In genomic region chr17:81295031-81295677, GRCh38 we compare ENCODE assay signal across 8 cellular contexts. TPM values are rescaled to one million over a fixed set of nuclear protein-coding genes. Genes with fewer than 3 reads are reported as not detected.
DNase-seq lines count a peak whose midpoint lies in the region; ATAC-seq and TF ChIP-seq lines count a peak whose summit lies in the region.

SLC38A10 (minus strand) TSS chr17:81295307; CDS start chr17:81294921, 386 bp downstream.

- peaks cover 8 to 23% of the 10 kb centered on the region in 2 donors for H3K4me1 ChIP-seq in mucosa of rectum (ENCODE audit: control insufficient read depth in 2 of 2, insufficient read depth in 2 of 2, low read length in 2 of 2)

- peak within 1 kb of the TSS; percentile 72 to 79 for H3K4me3 ChIP-seq in mucosa of rectum (ENCODE audit: low read length in 2 of 2)

- peak within 1 kb of the TSS; percentile 84 to 92 for H3K9ac ChIP-seq in mucosa of rectum (ENCODE audit: low read depth in 1 of 2, low read length in 2 of 2)

- no peaks in the 10 kb centered on the region for H3K9me3 ChIP-seq in mucosa of rectum (ENCODE audit: control insufficient read depth in 2 of 2, low read length in 2 of 2)

- no peaks in the 10 kb centered on the region for H3K27me3 ChIP-seq in mucosa of rectum (ENCODE audit: control insufficient read depth in 2 of 2, insufficient read depth in 2 of 2, low read length in 2 of 2)

- peaks cover 3 to 5% of the 10 kb centered on the region in 2 donors for H3K36me3 ChIP-seq in mucosa of rectum (ENCODE audit: control insufficient read depth in 2 of 2, insufficient read depth in 2 of 2, low read length in 2 of 2)

- H3K27ac ChIP-seq in epithelial cell of prostate (peak within 1 kb of the TSS; percentile 74), mucosa of rectum (ENCODE audit: low read depth in 2 of 2, low read length in 2 of 2) (peak within 1 kb of the TSS; percentile 92 to 93)

- DNase-seq in DMS 273 treated with DMSO at 0.1 percent for 48 hours (lab: John Stamatoyannopoulos, UW) (peak; percentile 51), HuH-7 (ENCODE audit: low spot score) (peak; percentile 100), epithelial cell of prostate (ENCODE audit: low read depth, low spot score) (no peak)
- DNase-seq in activated T-cell treated with anti-CD3 and anti-CD28 coated beads, Interleukin-2, amount 50 U/mL, for 1 hour: peak; percentile 89
- peak; percentile 81 to 82 for DNase-seq in stimulated activated CD8-positive, alpha-beta memory T cell treated with anti-CD3 and anti-CD28 coated beads, Interleukin-4, amount 100 ng/mL, for 4 hours (ENCODE audit: low read depth in 2 of 2, low spot score in 1 of 2)

- ATAC-seq in GM21447 (IDR thresholded peaks at IDR 0.05; ENCODE audit: unreplicated experiment): peak; percentile 82

TF ChIP-seq in PFSK-1, 5 proteins besides CTCF, POLR2A, EP300 and RAD21:
- peak; percentile 4 to 32; a peak in 2 of 4 replicates for TF ChIP-seq REST (IDR thresholded peaks at IDR 0.05; ENCODE audit: insufficient read depth in 1 of 2, low read depth in 2 of 2, low read length in 2 of 2)
- TF ChIP-seq SIN3A (IDR thresholded peaks at IDR 0.05; ENCODE audit: borderline replicate concordance, insufficient read depth, low read length): peak; percentile 66; the same call in 1 of the 2 replicates
- TF ChIP-seq TAF1 (IDR thresholded peaks at IDR 0.05; ENCODE audit: borderline replicate concordance, insufficient read depth, low read length): peak; percentile 91
- peak; percentile 94 for TF ChIP-seq POLR2AphosphoS5 (IDR thresholded peaks at IDR 0.05; ENCODE audit: low read depth, low read length)
- TF ChIP-seq FOXP2 (optimal IDR thresholded peaks at IDR 0.05; ENCODE audit: borderline replicate concordance, extremely low read depth, extremely low read length, insufficient read depth): peak; percentile 55

RNA-seq across cellular contexts. Expression of gene SLC38A10, which starts in this region (rescaled TPM):
- polyA plus RNA-seq in PFSK-1 (2012; ENCODE audit: insufficient read length, low read depth): 73.0 TPM
